Comparison of ENCODE assay signal across 8 cellular contexts in the genomic region with DNA sequence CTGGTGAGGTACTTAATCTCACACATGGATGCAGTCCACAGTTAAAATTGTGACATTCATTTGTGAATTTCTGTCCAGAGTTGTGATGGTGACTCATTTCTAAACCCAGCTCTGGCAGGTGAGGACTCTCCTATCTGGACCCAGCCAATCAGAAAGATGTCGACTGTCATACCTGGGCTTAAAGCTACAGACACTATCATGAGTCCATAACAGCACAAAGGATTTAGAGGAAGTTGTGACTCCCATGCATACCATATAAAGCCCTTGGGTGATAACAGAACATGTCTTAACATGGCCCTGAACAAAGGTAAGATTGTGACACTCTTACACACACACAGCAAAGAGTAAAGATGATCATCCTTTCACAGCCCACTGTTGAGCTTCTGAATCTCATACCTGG.
"Had no signal": no experiment of that assay in that cellular context is flagged by ENCODE, and none has a peak within 500 bp of the region (broad histone marks: within the 10 kb centered on the region; RNA-seq: fewer than 3 reads in every experiment).

No MANE protein-coding gene starts in this region.

- FAIRE-seq: H1, H54, HepG2 had no signal

- H3K4me3 ChIP-seq: GM23338 had no signal

- H3K4me2 ChIP-seq: GM23338 had no signal

- H3K36me3 Mint-ChIP-seq: IgD-negative memory B cell had no signal

- H3K4me3 Mint-ChIP-seq: GM23338, H9, IgD-negative memory B cell had no signal

- ATAC-seq: GM23338, HepG2 had no signal

- H3K27ac ChIP-seq: HL-60 had no signal

- DNase-seq: H9, HCEC 1CT had no signal

- H2AFZ ChIP-seq: GM23338 had no signal

- H3K27me3 Mint-ChIP-seq: IgD-negative memory B cell had no signal

- H3K27ac Mint-ChIP-seq: GM23338, H9, IgD-negative memory B cell had no signal

- H3K4me1 Mint-ChIP-seq: GM23338, H9 had no signal
